Comparison of ENCODE assay signal across 27 cellular contexts in genomic region chr1:192357904-192358303, GRCh38. TPM values are rescaled to one million over a fixed set of nuclear protein-coding genes. Genes with fewer than 3 reads are reported as not detected.
DNase-seq lines count a peak whose midpoint lies in the region; FAIRE-seq and TF ChIP-seq lines count a peak whose summit lies in the region.
"Had no signal": no experiment of that assay in that cellular context is flagged by ENCODE, and none has a peak within 500 bp of the region (broad histone marks: within the 10 kb centered on the region; RNA-seq: fewer than 3 reads in every experiment).

No MANE protein-coding gene starts in this region.

- no peak overlapping the region for H3K4me3 Mint-ChIP-seq in activated naive CD8-positive, alpha-beta T cell treated with anti-CD3 and anti-CD28 coated beads for 36 hours
- H3K4me3 Mint-ChIP-seq: H9, HFFc6 had no signal

- H3K27ac ChIP-seq in mammary epithelial cell (ENCODE audit: insufficient read depth, low read depth, low read length): no peak overlapping the region
- H3K27ac ChIP-seq: PC-9, SJSA1 had no signal

- H3K9ac ChIP-seq in mammary epithelial cell (ENCODE audit: insufficient read depth, low read length): no peak overlapping the region

- H3K27ac Mint-ChIP-seq in activated naive CD8-positive, alpha-beta T cell treated with anti-CD3 and anti-CD28 coated beads for 36 hours: no peak overlapping the region
- H3K27ac Mint-ChIP-seq: H9, HFFc6 had no signal

- H2AFZ ChIP-seq in mammary epithelial cell (ENCODE audit: low read depth, low read length): no peak overlapping the region
- H2AFZ ChIP-seq: PC-9 had no signal

- no peaks in the 10 kb centered on the region for H3K9me3 ChIP-seq in mammary epithelial cell (replicated peaks; ENCODE audit: insufficient read depth, low read length)
- H3K9me3 ChIP-seq: MG63, SJSA1 had no signal

- H3K4me1 ChIP-seq in mammary epithelial cell (ENCODE audit: insufficient read depth, low read length): no peaks in the 10 kb centered on the region
- H3K4me1 ChIP-seq: SJSA1 had no signal

- H3K27me3 ChIP-seq in mammary epithelial cell (ENCODE audit: insufficient read depth, low read length): peaks cover 4% of the 10 kb centered on the region
- H3K27me3 ChIP-seq: MG63, SJSA1 had no signal

- no peaks in the 10 kb centered on the region for H3K4me1 Mint-ChIP-seq in activated naive CD8-positive, alpha-beta T cell treated with anti-CD3 and anti-CD28 coated beads for 36 hours
- H3K4me1 Mint-ChIP-seq: H9 had no signal

- intact Hi-C loops in mammary epithelial cell (cut with micrococcal nuclease): no loop called here

- in situ Hi-C loops in mammary epithelial cell (cut with MboI; ENCODE audit: low sequenced_read_pairs in 2 of 2): no loop called here

- 44% methylated on average over 4 of the region's 4 CpGs for WGBS in mammary epithelial cell (ENCODE audit: low coverage, missing lambda C conversion rate)

- DNase-seq in D721Med (ENCODE audit: insufficient read length, low spot score) (no peak), HCEC 1CT (peak; percentile 27), NCI-H526 treated with DMSO at 0.1 percent for 48 hours (lab: John Stamatoyannopoulos, UW) (peak; percentile 34), myocyte (ENCODE audit: low read depth) (peak; percentile 51), MV-4-11 (lab: John Stamatoyannopoulos, UW) (no peak), mammary epithelial cell (no peak)
- DNase-seq in activated naive CD8-positive, alpha-beta T cell treated with anti-CD3 and anti-CD28 coated beads for 36 hours: no peak
- DNase-seq: Calu3; DMS153; DND-41; H9; HFFc6; MG63; NCI-H1417; NCI-H1694; NCI-H2029 treated with DMSO at 0.1 percent for 48 hours; NCI-H226; NCI-H524; NCI-H774; NK-92 treated with Interleukin-12 subunit alpha and Interleukin-12 subunit beta, amount 100 ng/mL, for 24 hours; PC-9; Right ventricle myocardium superior; RPMI8226 had no signal

- no peak overlapping the region for H3K4me2 ChIP-seq in mammary epithelial cell (ENCODE audit: insufficient read depth, low read depth, low read length)
- H3K4me2 ChIP-seq: PC-9 had no signal

- H4K20me1 ChIP-seq in mammary epithelial cell (ENCODE audit: insufficient read depth, low read length): no peaks in the 10 kb centered on the region

- no TSS peak for BruUV-seq in mammary epithelial cell (replicated peaks; lab: Mats Ljungman, UMichigan)

- dilution Hi-C loops in mammary epithelial cell (cut with HindIII; ENCODE audit: low sequenced_read_pairs): no loop called here

- H3K36me3 ChIP-seq in mammary epithelial cell (ENCODE audit: insufficient read depth, low read length): no peaks in the 10 kb centered on the region
- H3K36me3 ChIP-seq: MG63, SJSA1 had no signal

- no peak overlapping the region for H3K4me3 ChIP-seq in mammary epithelial cell (replicated peaks in 1 of 3; ENCODE audit: insufficient read depth in 1 of 3, low read depth in 2 of 3, low read length in 3 of 3)
- H3K4me3 ChIP-seq: MG63, PC-9, SJSA1 had no signal

- FAIRE-seq in D721Med (lab: Jason Lieb, UNC): peak; percentile 29

- H3K36me3 Mint-ChIP-seq in activated naive CD8-positive, alpha-beta T cell treated with anti-CD3 and anti-CD28 coated beads for 36 hours: no peaks in the 10 kb centered on the region

- no peaks in the 10 kb centered on the region for H3K9me3 Mint-ChIP-seq in activated naive CD8-positive, alpha-beta T cell treated with anti-CD3 and anti-CD28 coated beads for 36 hours
- H3K9me3 Mint-ChIP-seq: H9, HFFc6 had no signal

- TF ChIP-seq CTCF in D721Med (IDR thresholded peaks at IDR 0.05; ENCODE audit: insufficient read depth, missing control alignments) (no peak), mammary epithelial cell (conservative IDR thresholded peaks at IDR 0.05 in 1 of 2, IDR thresholded peaks at IDR 0.05 in 1 of 2; ENCODE audit: extremely low read depth in 1 of 2, insufficient read depth in 1 of 2, low read depth in 1 of 2, low read length in 2 of 2) (no peak)

- H3K27me3 Mint-ChIP-seq in activated naive CD8-positive, alpha-beta T cell treated with anti-CD3 and anti-CD28 coated beads for 36 hours: no peaks in the 10 kb centered on the region

- CTCF ChIA-PET in mammary epithelial cell (lab: Charles Lee; ENCODE audit: low non-redundant PET): no interaction called here

- H3K79me2 ChIP-seq in mammary epithelial cell (ENCODE audit: insufficient read depth, low read length): no peaks in the 10 kb centered on the region

RNA-seq across cellular contexts. Expression of gene RGS21, which starts 41.1 kb away (rescaled TPM):
- total RNA-seq in myocyte (0.10 TPM in 1 of 2 replicates, not detected in the other), mammary epithelial cell (not detected)
- not detected for polyA plus RNA-seq in myocyte (2012)
- polyA plus RNA-seq in mammary epithelial cell: not detected
- not detected for polyA minus RNA-seq in mammary epithelial cell
- total RNA-seq in activated naive CD8-positive, alpha-beta T cell treated with anti-CD3 and anti-CD28 coated beads for 36 hours: not detected
- total RNA-seq: A172; Calu3; H9; HFFc6; PC-9; Right ventricle myocardium superior; SJSA1; T-helper 1 cell treated with Interleukin-12 subunit alpha and Interleukin-12 subunit beta and Interleukin-4 antibody, amounts not matched to agents 30 ng/mL and 1 ng/mL, for 36 hours had no signal
- polyA plus RNA-seq: BJ had no signal

Comparison
In these comparisons a context has a peak if more than half of its experiments do, and no peak if none do; other contexts are left out.
1. DNase-seq: peak in HCEC 1CT (single experiment), NCI-H526 treated with DMSO at 0.1 percent for 48 hours (single experiment) and myocyte (single experiment); none in D721Med (single experiment), MV-4-11 (single experiment), mammary epithelial cell (single experiment) and activated naive CD8-positive, alpha-beta T cell treated with anti-CD3 and anti-CD28 coated beads for 36 hours (single experiment).